In the genomic region with DNA sequence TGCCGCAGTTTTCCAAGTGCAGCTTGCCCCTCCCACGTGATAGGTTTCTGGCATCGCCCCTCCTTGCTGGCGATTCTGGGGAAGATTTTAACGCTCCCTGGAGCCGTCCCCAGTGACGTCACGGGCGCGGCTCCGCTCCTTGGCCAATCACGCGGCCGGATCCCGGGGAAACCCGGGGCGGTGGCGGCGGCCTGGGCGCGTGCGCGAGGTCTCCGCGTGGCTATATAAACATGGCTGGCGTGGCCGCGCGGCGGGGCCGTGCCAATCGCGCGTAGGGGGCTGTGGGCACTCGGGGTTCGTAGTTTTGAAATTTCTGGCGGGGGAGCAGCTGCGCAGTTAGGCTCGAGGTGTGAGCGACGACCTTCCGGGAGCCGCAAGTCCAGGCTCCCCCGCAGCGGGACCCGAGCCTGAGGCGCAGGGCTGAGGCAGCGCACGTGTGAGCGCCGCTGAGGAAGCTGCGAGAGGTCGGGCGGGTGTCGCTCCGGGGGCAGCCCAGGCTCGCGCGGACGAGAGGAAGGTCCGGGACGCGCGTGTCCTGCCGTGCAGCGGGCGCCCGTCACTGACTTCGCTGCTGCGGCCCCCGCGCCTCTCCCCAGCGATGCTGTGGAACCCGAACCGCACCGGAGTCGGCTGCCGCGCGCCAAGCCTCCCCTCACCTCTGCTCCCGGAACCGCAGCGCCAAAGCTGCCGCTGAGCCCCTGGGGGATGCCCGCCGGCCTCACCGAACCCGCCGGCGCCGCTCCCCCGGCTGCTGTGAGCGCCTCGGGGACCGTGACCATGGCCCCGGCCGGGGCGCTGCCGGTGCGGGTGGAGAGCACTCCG, we compare ENCODE assay signal across 8 cellular contexts. TPM values are rescaled to one million over a fixed set of nuclear protein-coding genes. Genes with fewer than 3 reads are reported as not detected.
DNase-seq lines count a peak whose midpoint lies in the region; ATAC-seq and TF ChIP-seq lines count a peak whose summit lies in the region.

A gene with protein sequence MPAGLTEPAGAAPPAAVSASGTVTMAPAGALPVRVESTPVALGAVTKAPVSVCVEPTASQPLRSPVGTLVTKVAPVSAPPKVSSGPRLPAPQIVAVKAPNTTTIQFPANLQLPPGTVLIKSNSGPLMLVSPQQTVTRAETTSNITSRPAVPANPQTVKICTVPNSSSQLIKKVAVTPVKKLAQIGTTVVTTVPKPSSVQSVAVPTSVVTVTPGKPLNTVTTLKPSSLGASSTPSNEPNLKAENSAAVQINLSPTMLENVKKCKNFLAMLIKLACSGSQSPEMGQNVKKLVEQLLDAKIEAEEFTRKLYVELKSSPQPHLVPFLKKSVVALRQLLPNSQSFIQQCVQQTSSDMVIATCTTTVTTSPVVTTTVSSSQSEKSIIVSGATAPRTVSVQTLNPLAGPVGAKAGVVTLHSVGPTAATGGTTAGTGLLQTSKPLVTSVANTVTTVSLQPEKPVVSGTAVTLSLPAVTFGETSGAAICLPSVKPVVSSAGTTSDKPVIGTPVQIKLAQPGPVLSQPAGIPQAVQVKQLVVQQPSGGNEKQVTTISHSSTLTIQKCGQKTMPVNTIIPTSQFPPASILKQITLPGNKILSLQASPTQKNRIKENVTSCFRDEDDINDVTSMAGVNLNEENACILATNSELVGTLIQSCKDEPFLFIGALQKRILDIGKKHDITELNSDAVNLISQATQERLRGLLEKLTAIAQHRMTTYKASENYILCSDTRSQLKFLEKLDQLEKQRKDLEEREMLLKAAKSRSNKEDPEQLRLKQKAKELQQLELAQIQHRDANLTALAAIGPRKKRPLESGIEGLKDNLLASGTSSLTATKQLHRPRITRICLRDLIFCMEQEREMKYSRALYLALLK (plus strand): TSS at position 217 of the 822 bp plus-strand sequence. CDS start 489 bp downstream, at position 706.

- no peaks in the 10 kb centered on the region for H3K9me3 ChIP-seq in right lobe of liver

- H3K4me3 ChIP-seq in dorsolateral prefrontal cortex (peak within 1 kb of the TSS; percentile 65 to 98 (median 90)), right lobe of liver (peak within 1 kb of the TSS; percentile 52 to 71 (median 66))

- H3K36me3 ChIP-seq in right lobe of liver: no peaks in the 10 kb centered on the region

- TF ChIP-seq CTCF in dorsolateral prefrontal cortex (IDR thresholded peaks at IDR 0.05 in 54 of 56, conservative IDR thresholded peaks at IDR 0.05 in 2 of 56; ENCODE audit: low read depth in 1 of 56, partially characterized antibody in 56 of 56) (peak in 16 of 56 donors; percentile 5 to 41 (median 24)), right lobe of liver (IDR thresholded peaks at IDR 0.05) (no peak)

- WGBS in right lobe of liver (ENCODE audit: insufficient coverage, low coverage, low lambda C conversion rate, missing lambda C conversion rate): 3% methylated on average over 7 of the region's 101 CpGs

- H3K4me1 ChIP-seq in right lobe of liver: peaks cover 0 to 8% (median 0%) of the 10 kb centered on the region in 4 donors

- no peak for TF ChIP-seq POLR2A in right lobe of liver (IDR thresholded peaks at IDR 0.05)

- peak; percentile 97 for DNase-seq in CD1c-positive myeloid dendritic cell (ENCODE audit: extremely low spot score)
- peak; percentile 98 for DNase-seq in NCI-H82 (lab: John Stamatoyannopoulos, UW)
- DNase-seq in activated CD4-positive, alpha-beta T cell treated with anti-CD3 and anti-CD28 coated beads, Interleukin-2, amount 50 U/mL, for 48 hours: peak; percentile 94 to 95
- DNase-seq in dorsolateral prefrontal cortex: peak; percentile 88 to 96 (median 93)
- DNase-seq in right lobe of liver: peak; percentile 79 to 88 (median 85)
- peak; percentile 95 for DNase-seq in stimulated activated CD4-positive, alpha-beta T cell treated with anti-CD3 and anti-CD28 coated beads, Interleukin-4, amount 100 ng/mL, for 24 hours

- H3K27ac ChIP-seq in dorsolateral prefrontal cortex (peak within 1 kb of the TSS in 54 of 59 donors; percentile 1 to 90 (median 70)), right lobe of liver (peak within 1 kb of the TSS in 2 of 3 donors; percentile 33 to 44)

- no peaks in the 10 kb centered on the region for H3K27me3 ChIP-seq in dorsolateral prefrontal cortex
- no peaks in the 10 kb centered on the region for H3K27me3 ChIP-seq in right lobe of liver

- intact Hi-C loops in dorsolateral prefrontal cortex (cut with DNase I): loop anchor here (2.0 to 10.0 kb wide), 3 partner anchors 78 to 136 kb away; a partner anchor contains a TSS
- intact Hi-C loops in right lobe of liver (cut with DNase I): no loop called here

- ATAC-seq in GM19372 (IDR thresholded peaks at IDR 0.05; ENCODE audit: low read depth, unreplicated experiment) (peak; percentile 88), HG03521 (IDR thresholded peaks at IDR 0.05; ENCODE audit: unreplicated experiment) (peak; percentile 84), right lobe of liver (peak; percentile 91 to 98 (median 95))

RNA-seq across cellular contexts. Expression of the gene that starts here (rescaled TPM):
- total RNA-seq in dorsolateral prefrontal cortex: 10 to 100 TPM in 67 of 120 experiments, 1 to 10 TPM in 53; 4.7 to 15.4 (median 10.2) TPM
- total RNA-seq in right lobe of liver: under 1 TPM; 0.09 to 0.44 (median 0.31) TPM

Comparison
In these comparisons a context has a peak if more than half of its experiments do, and no peak if none do; other contexts are left out.
1. Peak in every context shown above with its lines: DNase-seq, ATAC-seq, H3K4me3 ChIP-seq and H3K27ac ChIP-seq.
2. Peak in DNase-seq, ATAC-seq, H3K4me3 ChIP-seq and H3K27ac ChIP-seq in right lobe of liver; RNA of the gene not detected or under 1 TPM.
3. intact Hi-C loops: an anchor here in dorsolateral prefrontal cortex (2.0 to 10.0 kb wide); none called in right lobe of liver.